Comparison of ENCODE assay signal across 2 cellular contexts in genomic region chr5:10502578-10502977, GRCh38.
TF ChIP-seq lines count a peak whose summit lies in the region.

No MANE protein-coding gene starts in this region.

TF ChIP-seq in GM23338, 12 proteins besides CTCF, POLR2A, EP300 and RAD21 (continued from another document):
- TF ChIP-seq ETS1 (IDR thresholded peaks at IDR 0.05) (no peak), JUNB (IDR thresholded peaks at IDR 0.05; ENCODE audit: unreplicated experiment) (no peak), EZH2phosphoT487 (IDR thresholded peaks at IDR 0.05; ENCODE audit: unreplicated experiment) (no peak)

TF ChIP-seq in IMR-90, 13 proteins besides CTCF, POLR2A, EP300 and RAD21 (continued from another document):
- TF ChIP-seq, protein P1, sequence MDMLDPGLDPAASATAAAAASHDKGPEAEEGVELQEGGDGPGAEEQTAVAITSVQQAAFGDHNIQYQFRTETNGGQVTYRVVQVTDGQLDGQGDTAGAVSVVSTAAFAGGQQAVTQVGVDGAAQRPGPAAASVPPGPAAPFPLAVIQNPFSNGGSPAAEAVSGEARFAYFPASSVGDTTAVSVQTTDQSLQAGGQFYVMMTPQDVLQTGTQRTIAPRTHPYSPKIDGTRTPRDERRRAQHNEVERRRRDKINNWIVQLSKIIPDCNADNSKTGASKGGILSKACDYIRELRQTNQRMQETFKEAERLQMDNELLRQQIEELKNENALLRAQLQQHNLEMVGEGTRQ (IDR thresholded peaks at IDR 0.05; ENCODE audit: low read depth, low read length), result no peak
- TF ChIP-seq CHD1 (IDR thresholded peaks at IDR 0.05; ENCODE audit: low read depth, low read length), result no peak
- TF ChIP-seq FOS (IDR thresholded peaks at IDR 0.05; ENCODE audit: low read depth, low read length), result no peak
- TF ChIP-seq NFE2L2 (IDR thresholded peaks at IDR 0.05; ENCODE audit: low read depth, low read length), result no peak
- TF ChIP-seq MAFK (IDR thresholded peaks at IDR 0.05; ENCODE audit: low read depth, low read length), result no peak
- TF ChIP-seq MAZ (IDR thresholded peaks at IDR 0.05; ENCODE audit: borderline replicate concordance, low read depth, low read length), result no peak
- TF ChIP-seq, protein P2, sequence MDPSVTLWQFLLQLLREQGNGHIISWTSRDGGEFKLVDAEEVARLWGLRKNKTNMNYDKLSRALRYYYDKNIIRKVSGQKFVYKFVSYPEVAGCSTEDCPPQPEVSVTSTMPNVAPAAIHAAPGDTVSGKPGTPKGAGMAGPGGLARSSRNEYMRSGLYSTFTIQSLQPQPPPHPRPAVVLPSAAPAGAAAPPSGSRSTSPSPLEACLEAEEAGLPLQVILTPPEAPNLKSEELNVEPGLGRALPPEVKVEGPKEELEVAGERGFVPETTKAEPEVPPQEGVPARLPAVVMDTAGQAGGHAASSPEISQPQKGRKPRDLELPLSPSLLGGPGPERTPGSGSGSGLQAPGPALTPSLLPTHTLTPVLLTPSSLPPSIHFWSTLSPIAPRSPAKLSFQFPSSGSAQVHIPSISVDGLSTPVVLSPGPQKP (IDR thresholded peaks at IDR 0.05; ENCODE audit: borderline replicate concordance, low read depth, low read length), result no peak
- TF ChIP-seq RCOR1 (IDR thresholded peaks at IDR 0.05; ENCODE audit: insufficient replicate concordance, low read length), result no peak
- no peak for TF ChIP-seq MXI1 (IDR thresholded peaks at IDR 0.05; ENCODE audit: borderline replicate concordance, low read depth, low read length)
- TF ChIP-seq RFX5 (IDR thresholded peaks at IDR 0.05; ENCODE audit: low read depth, low read length), result no peak
